Comparison of ENCODE assay signal across 12 cellular contexts in the genomic region with DNA sequence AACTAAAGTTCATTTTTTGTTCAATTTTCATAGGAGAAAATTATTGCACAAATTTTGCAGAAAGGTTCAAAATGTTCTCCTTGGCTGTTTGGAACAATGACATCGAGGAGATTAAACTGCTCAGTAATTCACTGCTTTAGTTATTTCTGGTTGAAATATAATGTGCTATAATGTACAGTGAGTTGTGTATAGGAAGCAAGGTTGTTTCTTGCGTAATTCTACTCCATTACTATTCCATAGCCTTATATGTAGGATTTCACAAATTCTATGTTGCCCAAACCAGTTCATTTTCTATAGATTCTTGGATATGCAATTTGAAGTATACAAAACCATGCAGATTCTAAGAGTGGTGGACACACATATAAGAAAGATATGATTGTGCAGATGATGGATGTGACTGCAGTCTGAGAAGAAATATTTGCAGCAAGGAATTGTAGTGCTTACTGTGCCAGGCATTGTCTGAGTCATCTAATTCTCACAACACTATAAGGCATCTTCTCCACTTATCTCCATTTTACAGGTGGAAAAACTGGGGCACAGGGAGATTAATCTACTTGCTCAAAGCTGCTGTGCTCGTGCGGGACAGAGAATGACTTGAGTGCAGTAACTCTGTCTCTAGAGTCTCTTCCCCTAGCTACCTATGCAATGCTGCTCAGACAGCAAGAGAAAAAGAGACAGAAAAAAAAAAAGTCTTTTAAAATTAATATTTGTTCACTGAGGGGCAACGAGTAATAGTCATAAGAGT.
A peak's percentile ranks its signal among the peaks of the same experiment; 100 is the strongest.
DNase-seq lines count a peak whose midpoint lies in the region; ATAC-seq, FAIRE-seq and TF ChIP-seq lines count a peak whose summit lies in the region.
"Had no signal": no experiment of that assay in that cellular context is flagged by ENCODE, and none has a peak within 500 bp of the region (broad histone marks: within the 10 kb centered on the region; RNA-seq: fewer than 3 reads in every experiment).

No MANE protein-coding gene starts in this region.

- WGBS in mammary epithelial cell (ENCODE audit: low coverage, missing lambda C conversion rate), result 62% methylated on average over 5 of the region's 5 CpGs
- WGBS in pancreas, 2 donors, result 39 to 45% methylated on average over 5 of the region's 5 CpGs

- no peak for TF ChIP-seq CTCF in AG10803 (conservative IDR thresholded peaks at IDR 0.05; ENCODE audit: low read length)
- no peak for TF ChIP-seq CTCF in mammary epithelial cell (conservative IDR thresholded peaks at IDR 0.05 in 1 of 2, IDR thresholded peaks at IDR 0.05 in 1 of 2; ENCODE audit: extremely low read depth in 1 of 2, insufficient read depth in 1 of 2, low read depth in 1 of 2, low read length in 2 of 2)
- no peak for TF ChIP-seq CTCF in pancreas (IDR thresholded peaks at IDR 0.05)

- dilution Hi-C loops in mammary epithelial cell (cut with HindIII; ENCODE audit: low sequenced_read_pairs), result no loop called here

- no peak overlapping the region for H3K4me2 ChIP-seq in mammary epithelial cell (ENCODE audit: insufficient read depth, low read depth, low read length)

- H3K4me1 ChIP-seq in mammary epithelial cell (ENCODE audit: insufficient read depth, low read length), result peaks cover 38% of the 10 kb centered on the region
- H3K4me1 ChIP-seq in pancreas, result no peaks in the 10 kb centered on the region
- H3K4me1 ChIP-seq: Caco-2 had no signal

- H3K27ac ChIP-seq in mammary epithelial cell (ENCODE audit: insufficient read depth, low read depth, low read length) (peak overlapping the region; percentile 99), pancreas (no peak overlapping the region)

- in situ Hi-C loops in mammary epithelial cell (cut with MboI; ENCODE audit: low sequenced_read_pairs in 2 of 2), result loop anchor here (5.0 to 25.0 kb wide), 5 partner anchors 183 to 962 kb away; no protein-coding TSS in a partner anchor

- no peaks in the 10 kb centered on the region for H4K20me1 ChIP-seq in mammary epithelial cell (ENCODE audit: insufficient read depth, low read length)

- H3K9ac ChIP-seq in mammary epithelial cell (ENCODE audit: insufficient read depth, low read length), result no peak overlapping the region

- H3K9me3 ChIP-seq in mammary epithelial cell (replicated peaks; ENCODE audit: insufficient read depth, low read length) (no peaks in the 10 kb centered on the region), pancreas (no peaks in the 10 kb centered on the region)
- H3K9me3 ChIP-seq: Caco-2 had no signal

- peak; percentile 22 for DNase-seq in AG10803 (ENCODE audit: low read depth)
- peak; percentile 36 for DNase-seq in mammary epithelial cell
- no peak for DNase-seq in COLO829 (ENCODE audit: low spot score)
- DNase-seq in NK-92 treated with Interleukin-12 subunit alpha and Interleukin-12 subunit beta, amount 100 ng/mL, for 24 hours (lab: John Stamatoyannopoulos, UW), result no peak
- DNase-seq in pancreas, result no peak
- DNase-seq: activated naive CD8-positive, alpha-beta T cell treated with anti-CD3 and anti-CD28 coated beads, Interleukin-2, amount 10 ng/mL, durations not matched to agents 7 days and 5 days; kidney; stimulated activated naive CD8-positive, alpha-beta T cell treated with anti-CD3 and anti-CD28 coated beads, Interleukin-15, Interleukin-2, amounts not matched to agents 100 U/mL and 50 U/mL, for 24 hours had no signal

- no peaks in the 10 kb centered on the region for H3K36me3 ChIP-seq in mammary epithelial cell (ENCODE audit: insufficient read depth, low read length)
- no peaks in the 10 kb centered on the region for H3K36me3 ChIP-seq in pancreas

- H3K27me3 ChIP-seq in mammary epithelial cell (ENCODE audit: insufficient read depth, low read length) (no peaks in the 10 kb centered on the region), pancreas (peaks cover 0 to 15% (median 0%) of the 10 kb centered on the region in 4 donors)

- no peak for FAIRE-seq in pancreas (lab: Jason Lieb, UNC)

- intact Hi-C loops in mammary epithelial cell (cut with micrococcal nuclease) (loop anchor here (1.0 to 10.0 kb wide), 11 partner anchors 128 to 964 kb away; no protein-coding TSS in a partner anchor), pancreas (cut with DNase I) (loop anchor here in 2 of 3 donors (10.0 kb wide), 2 partner anchors 640 to 960 kb away; a partner anchor contains a TSS)

- CTCF ChIA-PET in mammary epithelial cell (lab: Charles Lee; ENCODE audit: low non-redundant PET), result no interaction called here

- H3K4me3 ChIP-seq in AG10803 (ENCODE audit: low read length) (no peak overlapping the region), mammary epithelial cell (replicated peaks in 1 of 3; ENCODE audit: insufficient read depth in 1 of 3, low read depth in 2 of 3, low read length in 3 of 3) (no peak overlapping the region), pancreas (no peak overlapping the region)

- TSS peak; percentile 97 for BruUV-seq in mammary epithelial cell (replicated peaks; lab: Mats Ljungman, UMichigan)

- no peaks in the 10 kb centered on the region for H3K79me2 ChIP-seq in mammary epithelial cell (ENCODE audit: insufficient read depth, low read length)

- no peak overlapping the region for H2AFZ ChIP-seq in mammary epithelial cell (ENCODE audit: low read depth, low read length)

- ATAC-seq in GM21367 (IDR thresholded peaks at IDR 0.05; ENCODE audit: unreplicated experiment) (peak; percentile 14), HG03354 (IDR thresholded peaks at IDR 0.05; ENCODE audit: poor library complexity, severe bottlenecking, unreplicated experiment) (peak; percentile 23), pancreas (no peak), HG03439 (IDR thresholded peaks at IDR 0.05; ENCODE audit: unreplicated experiment) (no peak)
- ATAC-seq: stimulated activated naive CD8-positive, alpha-beta T cell treated with anti-CD3 and anti-CD28 coated beads, Interleukin-15, Interleukin-2, amounts not matched to agents 100 U/mL and 50 U/mL, for 24 hours had no signal

Comparison
In these comparisons a context has a peak if more than half of its experiments do, and no peak if none do; other contexts are left out.
1. DNase-seq: peak in AG10803 (single experiment) and mammary epithelial cell (single experiment); none in COLO829 (single experiment), NK-92 treated with Interleukin-12 subunit alpha and Interleukin-12 subunit beta, amount 100 ng/mL, for 24 hours (single experiment) and pancreas (0 of 6).
2. ATAC-seq: peak in GM21367 (single experiment) and HG03354 (single experiment); none in pancreas (0 of 4) and HG03439 (single experiment).